ENCODE assay signal across 19 cellular contexts in genomic region chr9:84278131-84278530, GRCh38.
A peak's percentile ranks its signal among the peaks of the same experiment; 100 is the strongest.
DNase-seq lines count a peak whose midpoint lies in the region; ATAC-seq, FAIRE-seq and TF ChIP-seq lines count a peak whose summit lies in the region.
"Had no signal": no experiment of that assay in that cellular context is flagged by ENCODE, and none has a peak within 500 bp of the region (broad histone marks: within the 10 kb centered on the region; RNA-seq: fewer than 3 reads in every experiment).

No MANE protein-coding gene starts in this region.

- H3K4me3 ChIP-seq in brain microvascular endothelial cell (ENCODE audit: low read depth, low read length), result no peak overlapping the region
- H3K4me3 ChIP-seq: hepatocyte, mucosa of descending colon, sigmoid colon, upper lobe of right lung had no signal

- in situ Hi-C loops in brain microvascular endothelial cell (cut with HindIII; ENCODE audit: low pct_ligation_motif_present, low sequenced_read_pairs), result no loop called here

- FAIRE-seq in GM19239 (lab: Jason Lieb, UNC), result no peak

- no peak for TF ChIP-seq CTCF in brain microvascular endothelial cell (IDR thresholded peaks at IDR 0.05; ENCODE audit: low read depth, low read length, missing control alignments)

- no peak overlapping the region for H3K27ac ChIP-seq in brain microvascular endothelial cell
- H3K27ac ChIP-seq: hepatocyte, sigmoid colon, upper lobe of right lung, WERI-Rb-1 had no signal

- H3K27me3 ChIP-seq in brain microvascular endothelial cell (replicated peaks), result no peaks in the 10 kb centered on the region
- H3K27me3 ChIP-seq: hepatocyte had no signal

- DNase-seq in Daoy (ENCODE audit: low read depth) (peak; percentile 76), M059J (ENCODE audit: low read depth) (peak; percentile 87), brain microvascular endothelial cell (peak; percentile 28), kidney tubule cell (ENCODE audit: low spot score) (peak; percentile 85), GM19239 (ENCODE audit: insufficient read length, low spot score) (no peak), SHP77 treated with DMSO at 0.1 percent for 48 hours (lab: John Stamatoyannopoulos, UW) (no peak)
- DNase-seq in activated CD8-positive, alpha-beta memory T cell treated with anti-CD3 and anti-CD28 coated beads for 24 hours, result no peak
- DNase-seq: activated effector memory CD4-positive, alpha-beta T cell treated with Interleukin-2 at 50 U/mL for 16 hours; CD8-positive, alpha-beta T cell; DMS153; immature natural killer cell; mucosa of descending colon; NCI-H1417 treated with DMSO at 0.1 percent for 48 hours; sigmoid colon; upper lobe of right lung; WERI-Rb-1 had no signal

- ATAC-seq in GM18873 (IDR thresholded peaks at IDR 0.05; ENCODE audit: low FRiP score, unreplicated experiment), result no peak
- ATAC-seq: CD8-positive, alpha-beta T cell; Panc1 had no signal

- no peaks in the 10 kb centered on the region for H3K36me3 ChIP-seq in brain microvascular endothelial cell (replicated peaks)
- H3K36me3 ChIP-seq: sigmoid colon, upper lobe of right lung, WERI-Rb-1 had no signal

Comparison
In these comparisons a context has a peak if more than half of its experiments do, and no peak if none do; other contexts are left out.
1. DNase-seq: peak in Daoy (single experiment), M059J (single experiment), brain microvascular endothelial cell (single experiment) and kidney tubule cell (single experiment); none in activated CD8-positive, alpha-beta memory T cell treated with anti-CD3 and anti-CD28 coated beads for 24 hours (single experiment), GM19239 (single experiment) and SHP77 treated with DMSO at 0.1 percent for 48 hours (single experiment).